In genomic region chr2:96509114-96509846, GRCh38 we compare ENCODE assay signal across 1 cellular context.
A peak's percentile ranks its signal among the peaks of the same experiment; 100 is the strongest.
TF ChIP-seq lines count a peak whose summit lies in the region.

No MANE protein-coding gene starts in this region.

TF ChIP-seq in K562, 482 proteins besides CTCF, POLR2A, EP300 and RAD21 (continued from another document):
- TF ChIP-seq RCOR1 (IDR thresholded peaks at IDR 0.05; ENCODE audit: borderline replicate concordance in 1 of 2, low read depth in 2 of 2, low read length in 2 of 2) (peak in 1 of 2 experiments; percentile 47; a peak in 1 of 4 replicates), SMAD1 (IDR thresholded peaks at IDR 0.05; ENCODE audit: low read depth, low read length, partially characterized antibody) (no peak), TFAP4 (CRISPR knock-in tag; IDR thresholded peaks at IDR 0.05; ENCODE audit: borderline replicate concordance) (peak; percentile 18; the same call in 1 of the 2 replicates)
- TF ChIP-seq, protein P1, sequence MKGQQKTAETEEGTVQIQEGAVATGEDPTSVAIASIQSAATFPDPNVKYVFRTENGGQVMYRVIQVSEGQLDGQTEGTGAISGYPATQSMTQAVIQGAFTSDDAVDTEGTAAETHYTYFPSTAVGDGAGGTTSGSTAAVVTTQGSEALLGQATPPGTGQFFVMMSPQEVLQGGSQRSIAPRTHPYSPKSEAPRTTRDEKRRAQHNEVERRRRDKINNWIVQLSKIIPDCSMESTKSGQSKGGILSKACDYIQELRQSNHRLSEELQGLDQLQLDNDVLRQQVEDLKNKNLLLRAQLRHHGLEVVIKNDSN (CRISPR knock-in tag; IDR thresholded peaks at IDR 0.05): peak; percentile 7; the same call in 1 of the 2 replicates
